Comparison of ENCODE assay signal across 9 cellular contexts in the genomic region with DNA sequence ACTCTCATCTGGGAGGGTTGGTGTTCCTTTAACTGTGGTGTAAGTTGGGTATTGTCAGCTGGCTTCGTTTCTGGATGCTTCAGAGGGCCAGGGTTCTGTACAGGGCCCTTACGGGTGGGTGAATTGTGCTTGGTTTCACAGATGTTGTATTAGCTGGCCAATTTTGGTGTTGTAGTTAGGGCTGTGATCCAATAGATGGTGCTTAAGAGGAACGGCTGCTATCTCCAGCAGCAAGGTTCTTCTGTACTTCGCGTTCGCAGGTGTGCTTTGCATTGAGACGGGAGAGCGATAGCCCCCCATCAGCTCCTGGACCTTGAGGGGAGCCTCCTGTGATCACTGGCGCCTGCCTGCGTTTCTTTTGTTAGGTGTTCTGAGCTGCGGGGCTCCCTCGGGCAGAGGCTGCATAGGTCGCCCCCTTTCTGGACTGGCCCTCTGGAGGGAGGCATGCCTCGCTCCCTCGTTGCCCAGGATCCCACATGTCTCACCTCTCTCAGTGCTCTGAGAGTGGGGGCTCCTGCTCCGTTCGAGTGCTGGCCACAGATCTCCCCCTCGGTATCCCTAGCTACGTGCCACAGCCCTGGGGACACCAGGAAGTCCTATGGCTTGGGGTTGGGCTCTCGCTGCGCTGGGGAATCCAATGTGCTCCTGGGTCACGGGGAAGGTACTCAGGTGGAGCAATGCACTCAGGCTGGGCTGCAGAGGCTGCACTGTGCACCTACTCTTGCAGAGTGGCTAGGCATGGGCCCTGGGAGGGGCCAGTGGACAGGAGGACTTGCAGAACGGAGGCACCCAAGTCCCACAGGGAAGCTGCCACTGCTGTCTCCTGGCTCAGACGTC. TPM values are rescaled to one million over a fixed set of nuclear protein-coding genes. Genes with fewer than 3 reads are reported as not detected.
DNase-seq lines count a peak whose midpoint lies in the region; ATAC-seq, FAIRE-seq and TF ChIP-seq lines count a peak whose summit lies in the region.
"Had no signal": no experiment of that assay in that cellular context is flagged by ENCODE, and none has a peak within 500 bp of the region (broad histone marks: within the 10 kb centered on the region; RNA-seq: fewer than 3 reads in every experiment).

No MANE protein-coding gene starts in this region.

- H3K4me3 ChIP-seq in CD8-positive, alpha-beta memory T cell (ENCODE audit: low read length) = peak overlapping the region; percentile 60
- H3K4me3 ChIP-seq in bronchial epithelial cell (ENCODE audit: low read depth, low read length) = peak overlapping the region; percentile 33

- H3K36me3 Mint-ChIP-seq in CD8-positive, alpha-beta memory T cell = peaks cover 0 to 3% (median 0%) of the 10 kb centered on the region in 3 donors

- H3K9me3 ChIP-seq in CD8-positive, alpha-beta memory T cell (ENCODE audit: low read length) = no peaks in the 10 kb centered on the region

- H3K27ac Mint-ChIP-seq in CD8-positive, alpha-beta memory T cell = peak overlapping the region; percentile 26 to 94 (median 88)
- peak overlapping the region; percentile 34 to 91 for H3K27ac Mint-ChIP-seq in stimulated activated naive CD8-positive, alpha-beta T cell treated with anti-CD3 and anti-CD28 coated beads, Interleukin-15, amount 100 ng/mL, for 72 hours

- POLR2A ChIA-PET in CD8-positive, alpha-beta memory T cell (lab: Charles Lee) = no interaction called here

- peaks cover 24 to 32% (median 27%) of the 10 kb centered on the region in 3 donors for H3K4me1 Mint-ChIP-seq in CD8-positive, alpha-beta memory T cell
- H3K4me1 Mint-ChIP-seq in stimulated activated naive CD8-positive, alpha-beta T cell treated with anti-CD3 and anti-CD28 coated beads, Interleukin-15, amount 100 ng/mL, for 72 hours = peaks cover 42% of the 10 kb centered on the region

- peaks cover 6% of the 10 kb centered on the region for H3K4me1 ChIP-seq in CD8-positive, alpha-beta memory T cell (ENCODE audit: insufficient read depth, low read length)

- TF ChIP-seq CTCF in bronchial epithelial cell (IDR thresholded peaks at IDR 0.05; ENCODE audit: insufficient read depth, low read length, severe bottlenecking) = no peak

- H3K9me3 Mint-ChIP-seq in CD8-positive, alpha-beta memory T cell = no peaks in the 10 kb centered on the region
- H3K9me3 Mint-ChIP-seq in stimulated activated naive CD8-positive, alpha-beta T cell treated with anti-CD3 and anti-CD28 coated beads, Interleukin-15, amount 100 ng/mL, for 72 hours = no peaks in the 10 kb centered on the region

- peak in 3 of 5 donors; percentile 3 to 59 (median 56) for DNase-seq in CD8-positive, alpha-beta memory T cell
- DNase-seq in GM19239 (ENCODE audit: insufficient read length, low spot score) = no peak
- DNase-seq in RKO (ENCODE audit: low spot score) = peak; percentile 51
- DNase-seq in bronchial epithelial cell (ENCODE audit: low read depth) = peak; percentile 7
- peak; percentile 67 to 68 for DNase-seq in stimulated activated naive CD8-positive, alpha-beta T cell treated with anti-CD3 and anti-CD28 coated beads, Interleukin-15, amount 100 ng/mL, for 72 hours
- DNase-seq in activated effector memory CD4-positive, alpha-beta T cell treated with anti-CD3 and anti-CD28 coated beads, Interleukin-2, amount 50 U/mL, for 16 hours = no peak

- H3K27ac ChIP-seq in CD8-positive, alpha-beta memory T cell (ENCODE audit: low read depth, low read length) = no peak overlapping the region
- H3K27ac ChIP-seq in layer of hippocampus (ENCODE audit: low read depth, low read length) = peak overlapping the region; percentile 75
- H3K27ac ChIP-seq: VCaP had no signal

- peak; percentile 20 for ATAC-seq in HG03442 (IDR thresholded peaks at IDR 0.05; ENCODE audit: unreplicated experiment)
- peak; percentile 84 for ATAC-seq in stimulated activated naive CD8-positive, alpha-beta T cell treated with anti-CD3 and anti-CD28 coated beads, Interleukin-15, amount 100 ng/mL, for 72 hours

- no peaks in the 10 kb centered on the region for H3K36me3 ChIP-seq in CD8-positive, alpha-beta memory T cell (ENCODE audit: insufficient read depth, low read length)
- H3K36me3 ChIP-seq in bronchial epithelial cell (ENCODE audit: control insufficient read depth, insufficient read depth, low read length) = no peaks in the 10 kb centered on the region

- H3K27me3 ChIP-seq in CD8-positive, alpha-beta memory T cell (ENCODE audit: insufficient read depth, low read length, poor library complexity, severe bottlenecking) = no peaks in the 10 kb centered on the region
- H3K27me3 ChIP-seq in bronchial epithelial cell (ENCODE audit: control insufficient read depth, insufficient read depth, low read length) = no peaks in the 10 kb centered on the region
- H3K27me3 ChIP-seq in layer of hippocampus (ENCODE audit: control insufficient read depth, insufficient read depth, low read length) = no peaks in the 10 kb centered on the region

- H3K27me3 Mint-ChIP-seq in CD8-positive, alpha-beta memory T cell = peaks cover 2 to 23% of the 10 kb centered on the region in 2 donors
- peaks cover 20% of the 10 kb centered on the region for H3K27me3 Mint-ChIP-seq in stimulated activated naive CD8-positive, alpha-beta T cell treated with anti-CD3 and anti-CD28 coated beads, Interleukin-15, amount 100 ng/mL, for 72 hours

- FAIRE-seq in GM19239 (lab: Jason Lieb, UNC) = peak; percentile 49
- FAIRE-seq in bronchial epithelial cell (lab: Jason Lieb, UNC) = no peak

- CTCF ChIA-PET in CD8-positive, alpha-beta memory T cell (lab: Charles Lee) = interaction anchor here (1.2 kb wide), 1 partner anchor 31 kb away, joined by 3 read pairs; no protein-coding TSS in a partner anchor

- H3K4me3 Mint-ChIP-seq in CD8-positive, alpha-beta memory T cell = peak overlapping the region; percentile 81 to 97 (median 95)
- peak overlapping the region; percentile 90 to 94 for H3K4me3 Mint-ChIP-seq in stimulated activated naive CD8-positive, alpha-beta T cell treated with anti-CD3 and anti-CD28 coated beads, Interleukin-15, amount 100 ng/mL, for 72 hours

RNA-seq across cellular contexts. Expression of gene PRDM7, which starts 0.8 kb away (rescaled TPM):
- not detected for total RNA-seq in CD8-positive, alpha-beta memory T cell
- not detected for polyA plus RNA-seq in CD8-positive, alpha-beta memory T cell
- not detected in 2 replicates for total RNA-seq in bronchial epithelial cell

RNA-seq across cellular contexts. Expression of gene DBNDD1, which starts 58.7 kb away (rescaled TPM):
- under 1 TPM; 0.13 to 0.18 TPM for total RNA-seq in CD8-positive, alpha-beta memory T cell
- polyA plus RNA-seq in CD8-positive, alpha-beta memory T cell = 0.94 TPM
- total RNA-seq in bronchial epithelial cell = 1.3 and 5.6 TPM in 2 replicates

Comparison
In these comparisons a context has a peak if more than half of its experiments do, and no peak if none do; other contexts are left out.
1. DNase-seq: peak in CD8-positive, alpha-beta memory T cell (3 of 5), RKO (single experiment), bronchial epithelial cell (single experiment) and stimulated activated naive CD8-positive, alpha-beta T cell treated with anti-CD3 and anti-CD28 coated beads, Interleukin-15, amount 100 ng/mL, for 72 hours (2 of 2); none in GM19239 (single experiment) and activated effector memory CD4-positive, alpha-beta T cell treated with anti-CD3 and anti-CD28 coated beads, Interleukin-2, amount 50 U/mL, for 16 hours (single experiment).